Comparison of ENCODE assay signal across 22 cellular contexts in genomic region chr4:56612282-56612681, GRCh38.
"Had no signal": no experiment of that assay in that cellular context is flagged by ENCODE, and none has a peak within 500 bp of the region (broad histone marks: within the 10 kb centered on the region; RNA-seq: fewer than 3 reads in every experiment).

No MANE protein-coding gene starts in this region.

- H3K36me3 ChIP-seq: colonic mucosa, heart right ventricle, left ventricle myocardium inferior, lower lobe of right lung, prostate gland, right lobe of liver, stomach, thoracic aorta had no signal

- ATAC-seq: heart right ventricle; lower lobe of right lung; right lobe of liver; stimulated activated naive B cell treated with anti-CD40 and anti-IgM and Interleukin-4, amounts not matched to agents 10 μg/mL and 1 μg/mL and 100 μg/mL, for 72 hours had no signal

- H3K4me1 ChIP-seq: colonic mucosa, heart right ventricle, left ventricle myocardium inferior, lower lobe of right lung, parathyroid adenoma, prostate gland, right lobe of liver, stomach had no signal

- DNase-seq: colonic mucosa; dermis blood vessel endothelial cell; erythroblast; foreskin melanocyte; heart right ventricle; hypothalamus; left ventricle myocardium inferior; lower lobe of right lung; mesenchymal stem cell; midbrain; retina; right lobe of liver; stimulated activated CD4-positive, alpha-beta T cell treated with anti-CD3 and anti-CD28 coated beads, Interleukin-15, amount 100 ng/mL, for 24 hours; stimulated activated CD4-positive, alpha-beta T cell treated with anti-CD3 and anti-CD28 coated beads, Interleukin-1b, Interleukin-23, amount 100 ng/mL, for 48 hours; stimulated activated CD4-positive, alpha-beta T cell treated with anti-CD3 and anti-CD28 coated beads, Interleukin-4, amount 100 ng/mL, for 4 hours; stimulated activated naive B cell treated with anti-CD40 and anti-IgM and Interleukin-4, amounts not matched to agents 10 μg/mL and 1 μg/mL and 100 μg/mL, for 72 hours; stomach; substantia nigra; trophoblast cell had no signal

- H3K27ac ChIP-seq: colonic mucosa, heart right ventricle, left ventricle myocardium inferior, lower lobe of right lung, parathyroid adenoma, prostate gland, right lobe of liver, stomach, thoracic aorta had no signal

- H3K4me3 ChIP-seq: colonic mucosa, heart right ventricle, left ventricle myocardium inferior, lower lobe of right lung, prostate gland, right lobe of liver, stomach, thoracic aorta had no signal

- H3K9me3 ChIP-seq: colonic mucosa, heart right ventricle, left ventricle myocardium inferior, lower lobe of right lung, prostate gland, right lobe of liver, stomach, thoracic aorta had no signal

- H3K27me3 ChIP-seq: colonic mucosa, right lobe of liver, stomach had no signal
